ENCODE assay signal across 8 cellular contexts in the genomic region with DNA sequence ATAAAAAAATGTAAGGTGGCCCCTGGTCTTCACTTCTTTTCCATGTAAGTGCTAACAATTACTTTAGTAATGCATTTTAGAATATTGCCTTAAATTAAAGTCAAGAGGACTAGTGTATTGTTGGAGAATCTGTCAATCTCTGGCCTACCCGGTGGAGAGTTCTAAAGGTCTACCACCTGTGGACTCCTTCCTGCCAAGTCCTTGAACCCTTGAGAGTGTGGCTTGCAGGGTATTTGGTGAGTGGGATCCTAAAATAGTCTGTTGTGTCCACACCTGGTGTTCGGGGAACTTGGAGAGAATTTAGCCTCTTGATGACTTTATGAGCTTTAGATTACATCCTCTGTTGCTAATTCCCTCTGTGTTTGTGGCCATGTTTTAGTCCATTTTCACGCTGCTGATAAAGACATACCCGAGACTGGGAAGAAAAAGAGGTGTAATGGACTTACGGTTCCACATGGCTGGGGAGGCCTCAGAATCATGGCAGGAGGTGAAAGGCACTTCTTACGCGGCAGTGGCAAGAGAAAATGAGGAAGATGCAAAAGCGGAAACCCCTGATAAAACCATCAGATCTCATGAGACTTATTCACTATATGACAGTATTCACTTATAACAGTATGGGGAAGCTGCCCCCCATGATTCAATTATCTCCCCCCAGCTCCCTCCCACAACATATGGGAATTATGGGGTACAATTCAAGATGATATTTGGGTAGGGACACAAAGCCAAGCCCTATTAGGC.
"Had no signal": no experiment of that assay in that cellular context is flagged by ENCODE, and none has a peak within 500 bp of the region (broad histone marks: within the 10 kb centered on the region; RNA-seq: fewer than 3 reads in every experiment).

No MANE protein-coding gene starts in this region.

- H3K4me1 Mint-ChIP-seq: activated CD4-positive, alpha-beta T cell treated with anti-CD3 and anti-CD28 coated beads for 36 hours had no signal

- H3K27me3 Mint-ChIP-seq: activated CD4-positive, alpha-beta T cell treated with anti-CD3 and anti-CD28 coated beads for 36 hours; dendritic cell treated with granulocyte-macrophage colony-stimulating factor and Interleukin-4, amounts not matched to agents 40 ng/mL and 50 ng/mL, for 4 days; effector memory CD8-positive, alpha-beta T cell had no signal

- H3K27ac Mint-ChIP-seq: activated CD4-positive, alpha-beta T cell treated with anti-CD3 and anti-CD28 coated beads for 36 hours; activated naive CD4-positive, alpha-beta T cell treated with anti-CD3 and anti-CD28 coated beads, Interleukin-2, amount 50 U/mL, for 72 hours; dendritic cell treated with granulocyte-macrophage colony-stimulating factor and Interleukin-4, amounts not matched to agents 40 ng/mL and 50 ng/mL, for 4 days; effector memory CD8-positive, alpha-beta T cell had no signal

- H3K4me3 Mint-ChIP-seq: activated CD4-positive, alpha-beta T cell treated with anti-CD3 and anti-CD28 coated beads for 36 hours; dendritic cell treated with granulocyte-macrophage colony-stimulating factor and Interleukin-4, amounts not matched to agents 40 ng/mL and 50 ng/mL, for 4 days; effector memory CD8-positive, alpha-beta T cell had no signal

- DNase-seq: activated CD4-positive, alpha-beta T cell treated with anti-CD3 and anti-CD28 coated beads for 36 hours; activated T-cell treated with anti-CD3 and anti-CD28 coated beads for 4 hours; cerebellar nuclear complex; effector memory CD8-positive, alpha-beta T cell; hippocampal formation; tibial artery had no signal

- H3K36me3 Mint-ChIP-seq: activated naive CD4-positive, alpha-beta T cell treated with anti-CD3 and anti-CD28 coated beads, Interleukin-2, amount 50 U/mL, for 72 hours had no signal
